ENCODE assay signal across 1 cellular context in genomic region chr19:10699650-10700335, GRCh38.
TF ChIP-seq lines count a peak whose summit lies in the region.

No MANE protein-coding gene starts in this region.

TF ChIP-seq in HepG2, 621 proteins besides CTCF, POLR2A, EP300 and RAD21 (continued from another document and continues in another):
- TF ChIP-seq, protein P1, sequence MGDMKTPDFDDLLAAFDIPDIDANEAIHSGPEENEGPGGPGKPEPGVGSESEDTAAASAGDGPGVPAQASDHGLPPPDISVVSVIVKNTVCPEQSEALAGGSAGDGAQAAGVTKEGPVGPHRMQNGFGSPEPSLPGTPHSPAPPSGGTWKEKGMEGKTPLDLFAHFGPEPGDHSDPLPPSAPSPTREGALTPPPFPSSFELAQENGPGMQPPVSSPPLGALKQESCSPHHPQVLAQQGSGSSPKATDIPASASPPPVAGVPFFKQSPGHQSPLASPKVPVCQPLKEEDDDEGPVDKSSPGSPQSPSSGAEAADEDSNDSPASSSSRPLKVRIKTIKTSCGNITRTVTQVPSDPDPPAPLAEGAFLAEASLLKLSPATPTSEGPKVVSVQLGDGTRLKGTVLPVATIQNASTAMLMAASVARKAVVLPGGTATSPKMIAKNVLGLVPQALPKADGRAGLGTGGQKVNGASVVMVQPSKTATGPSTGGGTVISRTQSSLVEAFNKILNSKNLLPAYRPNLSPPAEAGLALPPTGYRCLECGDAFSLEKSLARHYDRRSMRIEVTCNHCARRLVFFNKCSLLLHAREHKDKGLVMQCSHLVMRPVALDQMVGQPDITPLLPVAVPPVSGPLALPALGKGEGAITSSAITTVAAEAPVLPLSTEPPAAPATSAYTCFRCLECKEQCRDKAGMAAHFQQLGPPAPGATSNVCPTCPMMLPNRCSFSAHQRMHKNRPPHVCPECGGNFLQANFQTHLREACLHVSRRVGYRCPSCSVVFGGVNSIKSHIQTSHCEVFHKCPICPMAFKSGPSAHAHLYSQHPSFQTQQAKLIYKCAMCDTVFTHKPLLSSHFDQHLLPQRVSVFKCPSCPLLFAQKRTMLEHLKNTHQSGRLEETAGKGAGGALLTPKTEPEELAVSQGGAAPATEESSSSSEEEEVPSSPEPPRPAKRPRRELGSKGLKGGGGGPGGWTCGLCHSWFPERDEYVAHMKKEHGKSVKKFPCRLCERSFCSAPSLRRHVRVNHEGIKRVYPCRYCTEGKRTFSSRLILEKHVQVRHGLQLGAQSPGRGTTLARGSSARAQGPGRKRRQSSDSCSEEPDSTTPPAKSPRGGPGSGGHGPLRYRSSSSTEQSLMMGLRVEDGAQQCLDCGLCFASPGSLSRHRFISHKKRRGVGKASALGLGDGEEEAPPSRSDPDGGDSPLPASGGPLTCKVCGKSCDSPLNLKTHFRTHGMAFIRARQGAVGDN (CRISPR knock-in tag; IDR thresholded peaks at IDR 0.05): no peak
- no peak for TF ChIP-seq HMG20A (CRISPR knock-in tag; IDR thresholded peaks at IDR 0.05; ENCODE audit: borderline replicate concordance)
- no peak for TF ChIP-seq MAZ (IDR thresholded peaks at IDR 0.05; ENCODE audit: borderline replicate concordance, low read depth, low read length)
- no peak for TF ChIP-seq MAZ (CRISPR knock-in tag; IDR thresholded peaks at IDR 0.05; ENCODE audit: low read depth)
- no peak for TF ChIP-seq RARA (CRISPR knock-in tag; IDR thresholded peaks at IDR 0.05)
- TF ChIP-seq ZBTB39 (CRISPR knock-in tag; IDR thresholded peaks at IDR 0.05): no peak
- TF ChIP-seq ZNF501 (CRISPR knock-in tag; IDR thresholded peaks at IDR 0.05): no peak
- no peak for TF ChIP-seq IKZF1 (IDR thresholded peaks at IDR 0.05)
- TF ChIP-seq ZNF557 (CRISPR knock-in tag; IDR thresholded peaks at IDR 0.05): no peak
- no peak for TF ChIP-seq ZSCAN20 (CRISPR knock-in tag; IDR thresholded peaks at IDR 0.05; ENCODE audit: borderline replicate concordance)
- peak; percentile 53; the same call in 1 of the 2 replicates for TF ChIP-seq U2AF2 (IDR thresholded peaks at IDR 0.05; ENCODE audit: low read depth, low read length)
- no peak for TF ChIP-seq PRDM10 (CRISPR knock-in tag; IDR thresholded peaks at IDR 0.05; ENCODE audit: low read depth)
- TF ChIP-seq ZNF761 (CRISPR knock-in tag; conservative IDR thresholded peaks at IDR 0.05): no peak
- TF ChIP-seq FOXA1 (IDR thresholded peaks at IDR 0.05): no peak
- peak; percentile 23; the same call in 1 of the 2 replicates for TF ChIP-seq FOXA1 (CRISPR knock-in tag; IDR thresholded peaks at IDR 0.05)
- no peak for TF ChIP-seq ZNF280B (CRISPR knock-in tag; IDR thresholded peaks at IDR 0.05; ENCODE audit: borderline replicate concordance)
- no peak for TF ChIP-seq ZNF567 (CRISPR knock-in tag; IDR thresholded peaks at IDR 0.05; ENCODE audit: borderline replicate concordance)
- no peak for TF ChIP-seq CHCHD3 (CRISPR knock-in tag; IDR thresholded peaks at IDR 0.05)
- no peak for TF ChIP-seq ZC3H4 (CRISPR knock-in tag; IDR thresholded peaks at IDR 0.05; ENCODE audit: borderline replicate concordance)
- TF ChIP-seq POLR2AphosphoS5 (IDR thresholded peaks at IDR 0.05; ENCODE audit: low read depth, low read length): no peak
- no peak for TF ChIP-seq ZNF446 (CRISPR knock-in tag; IDR thresholded peaks at IDR 0.05)
- TF ChIP-seq HNF4G (IDR thresholded peaks at IDR 0.05; ENCODE audit: borderline replicate concordance, low read depth, low read length): no peak
- TF ChIP-seq HNF4G (CRISPR knock-in tag; IDR thresholded peaks at IDR 0.05; ENCODE audit: borderline replicate concordance, low read depth): no peak
- 0 out of 2 replicates have a peak, but pooled peaks have one; percentile 4 for TF ChIP-seq SMC3 (IDR thresholded peaks at IDR 0.05; ENCODE audit: low read length)
- TF ChIP-seq AGO1 (IDR thresholded peaks at IDR 0.05; ENCODE audit: low read depth, low read length, poor library complexity, severe bottlenecking): no peak
- TF ChIP-seq ZNF772 (CRISPR knock-in tag; IDR thresholded peaks at IDR 0.05): no peak
- no peak for TF ChIP-seq FIP1L1 (IDR thresholded peaks at IDR 0.05; ENCODE audit: borderline replicate concordance, insufficient read depth, low read depth, low read length)
- TF ChIP-seq BRF2 (CRISPR knock-in tag; IDR thresholded peaks at IDR 0.05): no peak
- no peak for TF ChIP-seq ATRX (CRISPR knock-in tag; IDR thresholded peaks at IDR 0.05; ENCODE audit: borderline replicate concordance)
- TF ChIP-seq, protein P2, sequence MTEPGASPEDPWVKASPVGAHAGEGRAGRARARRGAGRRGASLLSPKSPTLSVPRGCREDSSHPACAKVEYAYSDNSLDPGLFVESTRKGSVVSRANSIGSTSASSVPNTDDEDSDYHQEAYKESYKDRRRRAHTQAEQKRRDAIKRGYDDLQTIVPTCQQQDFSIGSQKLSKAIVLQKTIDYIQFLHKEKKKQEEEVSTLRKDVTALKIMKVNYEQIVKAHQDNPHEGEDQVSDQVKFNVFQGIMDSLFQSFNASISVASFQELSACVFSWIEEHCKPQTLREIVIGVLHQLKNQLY (CRISPR knock-in tag; IDR thresholded peaks at IDR 0.05): no peak
- TF ChIP-seq ZNF569 (CRISPR knock-in tag; IDR thresholded peaks at IDR 0.05; ENCODE audit: borderline replicate concordance): no peak
- TF ChIP-seq SP1 (IDR thresholded peaks at IDR 0.05): no peak
- no peak for TF ChIP-seq SP1 (CRISPR knock-in tag; IDR thresholded peaks at IDR 0.05)
- no peak for TF ChIP-seq ELF4 (CRISPR knock-in tag; IDR thresholded peaks at IDR 0.05; ENCODE audit: borderline replicate concordance)
- no peak for TF ChIP-seq KLF6 (CRISPR knock-in tag; IDR thresholded peaks at IDR 0.05)
- TF ChIP-seq STAG1 (CRISPR knock-in tag; IDR thresholded peaks at IDR 0.05): peak; percentile 79
- no peak for TF ChIP-seq ZNF431 (CRISPR knock-in tag; IDR thresholded peaks at IDR 0.05; ENCODE audit: borderline replicate concordance, low read depth)
- TF ChIP-seq SRSF4 (IDR thresholded peaks at IDR 0.05; ENCODE audit: low read depth, low read length, poor library complexity, severe bottlenecking): no peak
- no peak for TF ChIP-seq ZNF768 (CRISPR knock-in tag; IDR thresholded peaks at IDR 0.05)
- no peak for TF ChIP-seq ZBTB3 (CRISPR knock-in tag; IDR thresholded peaks at IDR 0.05; ENCODE audit: borderline replicate concordance, low read depth)
- no peak for TF ChIP-seq GATAD2A (CRISPR knock-in tag; IDR thresholded peaks at IDR 0.05)
- TF ChIP-seq, protein P3, sequence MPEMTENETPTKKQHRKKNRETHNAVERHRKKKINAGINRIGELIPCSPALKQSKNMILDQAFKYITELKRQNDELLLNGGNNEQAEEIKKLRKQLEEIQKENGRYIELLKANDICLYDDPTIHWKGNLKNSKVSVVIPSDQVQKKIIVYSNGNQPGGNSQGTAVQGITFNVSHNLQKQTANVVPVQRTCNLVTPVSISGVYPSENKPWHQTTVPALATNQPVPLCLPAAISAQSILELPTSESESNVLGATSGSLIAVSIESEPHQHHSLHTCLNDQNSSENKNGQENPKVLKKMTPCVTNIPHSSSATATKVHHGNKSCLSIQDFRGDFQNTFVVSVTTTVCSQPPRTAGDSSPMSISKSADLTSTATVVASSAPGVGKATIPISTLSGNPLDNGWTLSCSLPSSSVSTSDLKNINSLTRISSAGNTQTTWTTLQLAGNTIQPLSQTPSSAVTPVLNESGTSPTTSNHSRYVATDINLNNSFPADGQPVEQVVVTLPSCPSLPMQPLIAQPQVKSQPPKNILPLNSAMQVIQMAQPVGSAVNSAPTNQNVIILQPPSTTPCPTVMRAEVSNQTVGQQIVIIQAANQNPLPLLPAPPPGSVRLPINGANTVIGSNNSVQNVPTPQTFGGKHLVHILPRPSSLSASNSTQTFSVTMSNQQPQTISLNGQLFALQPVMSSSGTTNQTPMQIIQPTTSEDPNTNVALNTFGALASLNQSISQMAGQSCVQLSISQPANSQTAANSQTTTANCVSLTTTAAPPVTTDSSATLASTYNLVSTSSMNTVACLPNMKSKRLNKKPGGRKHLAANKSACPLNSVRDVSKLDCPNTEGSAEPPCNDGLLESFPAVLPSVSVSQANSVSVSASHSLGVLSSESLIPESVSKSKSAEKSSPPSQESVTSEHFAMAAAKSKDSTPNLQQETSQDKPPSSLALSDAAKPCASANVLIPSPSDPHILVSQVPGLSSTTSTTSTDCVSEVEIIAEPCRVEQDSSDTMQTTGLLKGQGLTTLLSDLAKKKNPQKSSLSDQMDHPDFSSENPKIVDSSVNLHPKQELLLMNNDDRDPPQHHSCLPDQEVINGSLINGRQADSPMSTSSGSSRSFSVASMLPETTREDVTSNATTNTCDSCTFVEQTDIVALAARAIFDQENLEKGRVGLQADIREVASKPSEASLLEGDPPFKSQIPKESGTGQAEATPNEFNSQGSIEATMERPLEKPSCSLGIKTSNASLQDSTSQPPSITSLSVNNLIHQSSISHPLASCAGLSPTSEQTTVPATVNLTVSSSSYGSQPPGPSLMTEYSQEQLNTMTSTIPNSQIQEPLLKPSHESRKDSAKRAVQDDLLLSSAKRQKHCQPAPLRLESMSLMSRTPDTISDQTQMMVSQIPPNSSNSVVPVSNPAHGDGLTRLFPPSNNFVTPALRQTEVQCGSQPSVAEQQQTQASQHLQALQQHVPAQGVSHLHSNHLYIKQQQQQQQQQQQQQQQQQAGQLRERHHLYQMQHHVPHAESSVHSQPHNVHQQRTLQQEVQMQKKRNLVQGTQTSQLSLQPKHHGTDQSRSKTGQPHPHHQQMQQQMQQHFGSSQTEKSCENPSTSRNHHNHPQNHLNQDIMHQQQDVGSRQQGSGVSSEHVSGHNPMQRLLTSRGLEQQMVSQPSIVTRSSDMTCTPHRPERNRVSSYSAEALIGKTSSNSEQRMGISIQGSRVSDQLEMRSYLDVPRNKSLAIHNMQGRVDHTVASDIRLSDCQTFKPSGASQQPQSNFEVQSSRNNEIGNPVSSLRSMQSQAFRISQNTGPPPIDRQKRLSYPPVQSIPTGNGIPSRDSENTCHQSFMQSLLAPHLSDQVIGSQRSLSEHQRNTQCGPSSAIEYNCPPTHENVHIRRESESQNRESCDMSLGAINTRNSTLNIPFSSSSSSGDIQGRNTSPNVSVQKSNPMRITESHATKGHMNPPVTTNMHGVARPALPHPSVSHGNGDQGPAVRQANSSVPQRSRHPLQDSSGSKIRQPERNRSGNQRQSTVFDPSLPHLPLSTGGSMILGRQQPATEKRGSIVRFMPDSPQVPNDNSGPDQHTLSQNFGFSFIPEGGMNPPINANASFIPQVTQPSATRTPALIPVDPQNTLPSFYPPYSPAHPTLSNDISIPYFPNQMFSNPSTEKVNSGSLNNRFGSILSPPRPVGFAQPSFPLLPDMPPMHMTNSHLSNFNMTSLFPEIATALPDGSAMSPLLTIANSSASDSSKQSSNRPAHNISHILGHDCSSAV (CRISPR knock-in tag; IDR thresholded peaks at IDR 0.05; ENCODE audit: borderline replicate concordance): no peak
